Comparison of ENCODE assay signal across 23 cellular contexts in the genomic region with DNA sequence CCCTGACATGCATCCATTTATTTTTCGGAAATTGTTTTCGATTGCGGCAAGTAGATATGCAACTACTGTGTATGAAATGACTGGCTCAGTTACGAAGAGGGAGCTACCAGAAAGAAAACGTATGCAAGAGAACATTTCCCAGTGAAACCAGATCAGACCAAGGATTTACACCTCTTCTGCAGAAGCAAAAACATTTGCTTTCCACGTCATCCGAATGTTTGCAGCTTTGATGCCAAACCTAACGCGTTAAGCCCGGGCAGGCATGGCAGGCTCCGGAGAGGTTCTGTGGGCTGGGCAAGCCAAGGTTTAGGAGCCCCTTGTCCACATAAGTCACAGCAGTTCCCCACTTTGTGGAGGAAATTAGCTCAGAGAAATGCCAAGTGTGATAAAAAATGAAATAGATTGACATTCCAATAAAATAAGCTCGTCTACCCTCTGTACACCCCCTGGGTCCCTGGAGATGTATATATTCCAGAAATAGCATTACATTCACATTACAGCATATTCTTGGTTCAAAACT.
DNase-seq lines count a peak whose midpoint lies in the region; ATAC-seq and TF ChIP-seq lines count a peak whose summit lies in the region.
"Had no signal": no experiment of that assay in that cellular context is flagged by ENCODE, and none has a peak within 500 bp of the region (broad histone marks: within the 10 kb centered on the region; RNA-seq: fewer than 3 reads in every experiment).

No MANE protein-coding gene starts in this region.

- 0 out of 2 replicates have a peak overlapping the region, but pooled peaks have one; percentile 19 for H3K27ac ChIP-seq in SK-N-MC
- no peak overlapping the region for H3K27ac ChIP-seq in gastrocnemius medialis
- H3K27ac ChIP-seq: esophagus muscularis mucosa, heart left ventricle had no signal

- in situ Hi-C loops in gastrocnemius medialis (cut with MboI; ENCODE audit: low sequenced_read_pairs in 4 of 4): no loop called here

- H3K27me3 ChIP-seq in gastrocnemius medialis: peaks cover 0 to 2% (median 0%) of the 10 kb centered on the region in 3 donors

- H3K36me3 Mint-ChIP-seq in stimulated activated naive B cell treated with anti-CD40 and anti-IgM and Interleukin-4, amounts not matched to agents 10 μg/mL and 1 μg/mL and 100 μg/mL, for 72 hours: no peaks in the 10 kb centered on the region
- H3K36me3 Mint-ChIP-seq: activated naive CD8-positive, alpha-beta T cell had no signal

- H3K9me3 ChIP-seq in SK-N-MC (ENCODE audit: low read depth, low read length) (no peaks in the 10 kb centered on the region), gastrocnemius medialis (no peaks in the 10 kb centered on the region)
- H3K9me3 ChIP-seq: esophagus muscularis mucosa, heart left ventricle, SK-N-SH had no signal

- DNase-seq in Daoy (ENCODE audit: low read depth) (peak; percentile 17), SK-N-MC (ENCODE audit: low read depth, low spot score) (no peak), fibroblast of villous mesenchyme (ENCODE audit: low read depth) (peak; percentile 28), gastrocnemius medialis (no peak), NCI-H446 treated with DMSO at 0.1 percent for 48 hours (lab: John Stamatoyannopoulos, UW) (no peak), COLO668 (lab: John Stamatoyannopoulos, UW; ENCODE audit: unreplicated experiment) (no peak), NCI-H2196 treated with DMSO at 0.1 percent for 48 hours (lab: John Stamatoyannopoulos, UW; ENCODE audit: unreplicated experiment) (no peak)
- no peak for DNase-seq in stimulated activated naive B cell treated with anti-CD40 and anti-IgM and Interleukin-4, amounts not matched to agents 10 μg/mL and 1 μg/mL and 100 μg/mL, for 72 hours
- DNase-seq: activated CD4-positive, alpha-beta T cell treated with anti-CD3 and anti-CD28 coated beads, Interleukin-2, amount 50 U/mL, for 1 hour; activated CD8-positive, alpha-beta memory T cell treated with anti-CD3 and anti-CD28 coated beads, Interleukin-2, amount 50 U/mL, for 4 hours; C1 segment of cervical spinal cord; effector memory CD8-positive, alpha-beta T cell; heart left ventricle; left colon; RPMI8226; stimulated activated CD4-positive, alpha-beta T cell treated with anti-CD3 and anti-CD28 coated beads, Interleukin-2, amount 100 ng/mL, for 48 hours; stimulated activated naive CD8-positive, alpha-beta T cell treated with anti-CD3 and anti-CD28 coated beads, Interleukin-15, Interleukin-2, amounts not matched to agents 100 U/mL and 50 U/mL, for 24 hours had no signal

- H3K36me3 ChIP-seq in SK-N-MC (ENCODE audit: insufficient read depth, low read length): no peaks in the 10 kb centered on the region
- no peaks in the 10 kb centered on the region for H3K36me3 ChIP-seq in gastrocnemius medialis
- H3K36me3 ChIP-seq: esophagus muscularis mucosa, heart left ventricle had no signal

- peaks cover 14 to 20% of the 10 kb centered on the region in 2 donors for H3K4me1 ChIP-seq in gastrocnemius medialis

- no peak overlapping the region for H3K9ac ChIP-seq in SK-N-MC (ENCODE audit: insufficient read length)
- H3K9ac ChIP-seq: SK-N-SH had no signal

- ATAC-seq in gastrocnemius medialis: peak; percentile 27 to 60
- ATAC-seq in stimulated activated naive B cell treated with anti-CD40 and anti-IgM and Interleukin-4, amounts not matched to agents 10 μg/mL and 1 μg/mL and 100 μg/mL, for 72 hours (replicated peaks): no peak
- ATAC-seq: activated T-helper 17 cell treated with anti-CD3 and anti-CD28 coated beads, Interleukin-2, amount 50 U/mL, for 72 hours; effector memory CD8-positive, alpha-beta T cell; heart left ventricle; left colon; stimulated activated naive CD8-positive, alpha-beta T cell treated with anti-CD3 and anti-CD28 coated beads, Interleukin-15, Interleukin-2, amounts not matched to agents 100 U/mL and 50 U/mL, for 24 hours had no signal

- intact Hi-C loops in gastrocnemius medialis (cut with DNase I; ENCODE audit: low total_unique reads): no loop called here

- no peak overlapping the region for H3K4me3 Mint-ChIP-seq in stimulated activated naive B cell treated with anti-CD40 and anti-IgM and Interleukin-4, amounts not matched to agents 10 μg/mL and 1 μg/mL and 100 μg/mL, for 72 hours
- H3K4me3 Mint-ChIP-seq: activated naive CD8-positive, alpha-beta T cell; activated T-helper 17 cell treated with anti-CD3 and anti-CD28 coated beads, Interleukin-2, amount 50 U/mL, for 72 hours; effector memory CD8-positive, alpha-beta T cell; nephron had no signal

- no peaks in the 10 kb centered on the region for H3K4me1 Mint-ChIP-seq in stimulated activated naive B cell treated with anti-CD40 and anti-IgM and Interleukin-4, amounts not matched to agents 10 μg/mL and 1 μg/mL and 100 μg/mL, for 72 hours
- H3K4me1 Mint-ChIP-seq: activated T-helper 17 cell treated with anti-CD3 and anti-CD28 coated beads, Interleukin-2, amount 50 U/mL, for 72 hours had no signal

- H3K27ac Mint-ChIP-seq in stimulated activated naive B cell treated with anti-CD40 and anti-IgM and Interleukin-4, amounts not matched to agents 10 μg/mL and 1 μg/mL and 100 μg/mL, for 72 hours: no peak overlapping the region
- H3K27ac Mint-ChIP-seq: activated naive CD8-positive, alpha-beta T cell; activated T-helper 17 cell treated with anti-CD3 and anti-CD28 coated beads, Interleukin-2, amount 50 U/mL, for 72 hours; effector memory CD8-positive, alpha-beta T cell; progenitor cell of endocrine pancreas had no signal

- no peak for TF ChIP-seq POLR2A in gastrocnemius medialis (IDR thresholded peaks at IDR 0.05)

- H3K27me3 Mint-ChIP-seq in stimulated activated naive B cell treated with anti-CD40 and anti-IgM and Interleukin-4, amounts not matched to agents 10 μg/mL and 1 μg/mL and 100 μg/mL, for 72 hours: peaks cover 6 to 24% of the 10 kb centered on the region in 2 donors

- H3K9me3 Mint-ChIP-seq in stimulated activated naive B cell treated with anti-CD40 and anti-IgM and Interleukin-4, amounts not matched to agents 10 μg/mL and 1 μg/mL and 100 μg/mL, for 72 hours: peaks cover 0 to 2% of the 10 kb centered on the region in 2 donors
- H3K9me3 Mint-ChIP-seq: activated T-helper 17 cell treated with anti-CD3 and anti-CD28 coated beads, Interleukin-2, amount 50 U/mL, for 72 hours; effector memory CD8-positive, alpha-beta T cell had no signal

- no peak for TF ChIP-seq CTCF in fibroblast of villous mesenchyme (IDR thresholded peaks at IDR 0.05; ENCODE audit: insufficient read depth, low read depth, low read length)
- TF ChIP-seq CTCF in gastrocnemius medialis (IDR thresholded peaks at IDR 0.05 in 4 of 5, conservative IDR thresholded peaks at IDR 0.05 in 1 of 5): no peak

- H3K4me3 ChIP-seq in SK-N-MC (no peak overlapping the region; the same call in 1 of the 2 replicates), fibroblast of villous mesenchyme (ENCODE audit: low read depth, low read length) (no peak overlapping the region), gastrocnemius medialis (peak overlapping the region in 2 of 4 donors; percentile 18 to 22)
- H3K4me3 ChIP-seq: esophagus muscularis mucosa had no signal

Comparison
In these comparisons a context has a peak if more than half of its experiments do, and no peak if none do; other contexts are left out.
1. DNase-seq: peak in Daoy (single experiment) and fibroblast of villous mesenchyme (single experiment); none in SK-N-MC (single experiment), gastrocnemius medialis (0 of 2), stimulated activated naive B cell treated with anti-CD40 and anti-IgM and Interleukin-4, amounts not matched to agents 10 μg/mL and 1 μg/mL and 100 μg/mL, for 72 hours (single experiment), NCI-H446 treated with DMSO at 0.1 percent for 48 hours (single experiment), COLO668 (single experiment) and NCI-H2196 treated with DMSO at 0.1 percent for 48 hours (single experiment).
2. ATAC-seq: peak in gastrocnemius medialis (2 of 2); none in stimulated activated naive B cell treated with anti-CD40 and anti-IgM and Interleukin-4, amounts not matched to agents 10 μg/mL and 1 μg/mL and 100 μg/mL, for 72 hours (0 of 2).